Comparison of ENCODE assay signal across 4 cellular contexts in the genomic region with DNA sequence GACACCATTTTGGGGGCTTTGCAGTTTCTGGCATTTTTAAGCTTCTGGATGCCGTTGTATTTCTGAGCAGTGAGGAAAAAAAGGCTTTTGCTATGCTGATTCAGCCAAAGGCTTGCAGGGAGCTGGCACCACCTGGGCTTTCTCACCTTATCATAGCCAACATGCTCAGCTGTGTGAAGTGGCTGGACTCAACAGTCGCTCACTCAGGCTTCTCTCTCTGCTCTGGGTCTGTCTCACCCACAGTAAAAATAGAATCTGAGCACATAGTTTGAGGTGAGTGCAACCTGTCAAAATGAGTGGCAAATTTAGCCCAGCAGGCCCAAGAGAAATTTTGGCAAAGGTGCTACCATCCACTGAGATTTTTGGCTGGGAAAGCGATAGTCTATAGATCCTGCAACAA. TPM values are rescaled to one million over a fixed set of nuclear protein-coding genes. Genes with fewer than 3 reads are reported as not detected.
"Had no signal": no experiment of that assay in that cellular context is flagged by ENCODE, and none has a peak within 500 bp of the region (broad histone marks: within the 10 kb centered on the region; RNA-seq: fewer than 3 reads in every experiment).

No MANE protein-coding gene starts in this region.

RNA-seq across cellular contexts. Expression of a gene that starts 59.5 kb away (rescaled TPM):
- total RNA-seq: LHCN-M2, M059J, MCF 10A, NCI-H460 had no signal
